In the genomic region with DNA sequence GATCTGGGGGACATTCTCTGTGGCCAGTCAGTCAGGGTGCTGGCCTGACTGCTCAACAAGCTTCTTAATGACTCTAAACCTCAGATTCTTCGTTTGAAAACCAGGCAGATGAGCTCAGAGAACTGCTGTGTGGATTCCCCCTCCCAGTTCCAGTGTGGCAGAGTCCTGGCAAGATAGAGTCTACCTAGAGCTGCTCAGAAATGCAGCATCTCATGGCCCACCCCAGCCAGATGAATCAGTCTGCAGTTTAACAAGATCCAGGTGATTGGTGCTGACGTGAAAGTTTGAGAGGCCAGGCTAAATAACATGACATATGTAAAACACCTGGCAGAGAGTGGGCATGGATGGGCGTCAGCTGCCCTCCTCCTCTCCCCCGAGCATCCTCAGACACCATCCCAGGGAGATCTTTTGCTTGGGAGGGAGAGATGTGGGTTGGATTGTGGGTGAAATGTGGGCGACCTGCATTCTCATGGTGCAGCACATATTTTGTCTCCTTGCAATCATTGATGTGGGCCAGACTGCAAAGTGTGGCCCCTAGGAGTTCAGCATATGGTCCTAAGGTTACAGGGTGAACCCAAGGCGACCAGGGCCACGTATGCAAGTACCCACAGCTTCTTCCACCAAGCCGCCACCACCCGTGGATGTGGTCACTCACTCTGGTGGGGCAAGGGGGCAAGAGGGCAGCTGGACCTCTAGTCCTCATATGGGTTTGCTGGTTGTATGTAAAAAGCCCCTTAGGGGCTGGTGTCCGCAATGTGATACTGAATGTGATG, we compare ENCODE assay signal across 11 cellular contexts. TPM values are rescaled to one million over a fixed set of nuclear protein-coding genes. Genes with fewer than 3 reads are reported as not detected.
A peak's percentile ranks its signal among the peaks of the same experiment; 100 is the strongest.
DNase-seq lines count a peak whose midpoint lies in the region; ATAC-seq and TF ChIP-seq lines count a peak whose summit lies in the region.
"Had no signal": no experiment of that assay in that cellular context is flagged by ENCODE, and none has a peak within 500 bp of the region (broad histone marks: within the 10 kb centered on the region; RNA-seq: fewer than 3 reads in every experiment).

No MANE protein-coding gene starts in this region.

- no TSS peak for BruUV-seq in Panc1 (replicated peaks; lab: Mats Ljungman, UMichigan)

- H3K27ac ChIP-seq in Panc1 (ENCODE audit: low read length) (peak overlapping the region; percentile 71), esophagus squamous epithelium (peak overlapping the region in 3 of 4 donors; percentile 79 to 95 (median 94)), gastrocnemius medialis (peak overlapping the region; percentile 87 to 99 (median 95))
- H3K27ac ChIP-seq: 22Rv1, KMS-11 had no signal

- intact Hi-C loops in Panc1 (cut with micrococcal nuclease; ENCODE audit: unreplicated experiment) (no loop called here), esophagus squamous epithelium (cut with DNase I) (no loop called here), gastrocnemius medialis (cut with DNase I; ENCODE audit: low total_unique reads) (no loop called here), sciatic nerve (cut with DNase I) (no loop called here)

- peaks cover 43% of the 10 kb centered on the region for H3K4me1 Mint-ChIP-seq in T-helper 1 cell treated with Interleukin-12 subunit alpha and Interleukin-12 subunit beta and Interleukin-4 antibody, amounts not matched to agents 30 μg/mL and 1 μg/mL, for 36 hours (ENCODE audit: low read depth)

- no peaks in the 10 kb centered on the region for H3K9me3 Mint-ChIP-seq in T-helper 1 cell treated with Interleukin-12 subunit alpha and Interleukin-12 subunit beta and Interleukin-4 antibody, amounts not matched to agents 30 μg/mL and 1 μg/mL, for 36 hours

- TF ChIP-seq POLR2A in esophagus squamous epithelium (IDR thresholded peaks at IDR 0.05) (no peak), gastrocnemius medialis (IDR thresholded peaks at IDR 0.05) (no peak)

- in situ Hi-C loops in Panc1 (cut with HindIII; ENCODE audit: low pct_unique_long_range_greater_than_20kb, low sequenced_read_pairs) (no loop called here), gastrocnemius medialis (cut with MboI; ENCODE audit: low sequenced_read_pairs in 4 of 4) (no loop called here)

- ATAC-seq in Panc1 = no peak
- no peak for ATAC-seq in gastrocnemius medialis
- no peak for ATAC-seq in sciatic nerve

- H3K9me3 ChIP-seq in Panc1 (ENCODE audit: control insufficient read depth, insufficient read depth, low read depth, low read length) (no peaks in the 10 kb centered on the region), esophagus squamous epithelium (no peaks in the 10 kb centered on the region), gastrocnemius medialis (no peaks in the 10 kb centered on the region)

- peaks cover 55% of the 10 kb centered on the region for H3K4me1 ChIP-seq in Panc1 (ENCODE audit: control insufficient read depth, insufficient read depth, low read length)
- H3K4me1 ChIP-seq in esophagus squamous epithelium = peaks cover 33 to 69% (median 59%) of the 10 kb centered on the region in 3 donors
- H3K4me1 ChIP-seq in gastrocnemius medialis = peaks cover 36 to 37% of the 10 kb centered on the region in 2 donors

- peak overlapping the region; percentile 74 for H3K4me3 Mint-ChIP-seq in T-helper 1 cell treated with Interleukin-12 subunit alpha and Interleukin-12 subunit beta and Interleukin-4 antibody, amounts not matched to agents 30 μg/mL and 1 μg/mL, for 36 hours

- 73 to 75% methylated on average over 4 to 7 of the region's 10 CpGs for WGBS in esophagus squamous epithelium, 2 donors

- no peak for TF ChIP-seq CTCF in Panc1 (IDR thresholded peaks at IDR 0.05)
- TF ChIP-seq CTCF in esophagus squamous epithelium (IDR thresholded peaks at IDR 0.05) = no peak
- TF ChIP-seq CTCF in gastrocnemius medialis (IDR thresholded peaks at IDR 0.05 in 4 of 5, conservative IDR thresholded peaks at IDR 0.05 in 1 of 5) = no peak

- CTCF ChIA-PET in Panc1 (lab: Charles Lee) = no interaction called here

- POLR2A ChIA-PET in Panc1 (lab: Charles Lee) = interaction anchor here (0.6 kb wide), 1 partner anchor 502 kb away, joined by 6 read pairs; no protein-coding TSS in a partner anchor

- DNase-seq in T-helper 1 cell (no peak), Panc1 (ENCODE audit: low read depth, low spot score) (no peak), esophagus squamous epithelium (lab: John Stamatoyannopoulos, UW) (no peak), gastrocnemius medialis (no peak), NCI-H345 (lab: John Stamatoyannopoulos, UW) (no peak), sciatic nerve (ENCODE audit: low spot score) (no peak), HuH-7.5 (ENCODE audit: low spot score) (no peak)
- DNase-seq: stimulated activated CD4-positive, alpha-beta T cell treated with anti-CD3 and anti-CD28 coated beads, Interleukin-12 subunit alpha, Interleukin-12 subunit beta, amount 100 ng/mL, for 4 hours had no signal

- H3K27ac Mint-ChIP-seq in T-helper 1 cell treated with Interleukin-12 subunit alpha and Interleukin-12 subunit beta and Interleukin-4 antibody, amounts not matched to agents 30 μg/mL and 1 μg/mL, for 36 hours = peak overlapping the region; percentile 72

- H3K4me3 ChIP-seq in Panc1 (ENCODE audit: low read depth in 2 of 2, low read length in 2 of 2) (no peak overlapping the region), esophagus squamous epithelium (no peak overlapping the region), gastrocnemius medialis (no peak overlapping the region)

- no peaks in the 10 kb centered on the region for H3K27me3 ChIP-seq in Panc1 (ENCODE audit: control insufficient read depth, insufficient read depth, low read length)
- H3K27me3 ChIP-seq in esophagus squamous epithelium = no peaks in the 10 kb centered on the region
- H3K27me3 ChIP-seq in gastrocnemius medialis = no peaks in the 10 kb centered on the region

- no peaks in the 10 kb centered on the region for H3K36me3 Mint-ChIP-seq in T-helper 1 cell treated with Interleukin-12 subunit alpha and Interleukin-12 subunit beta and Interleukin-4 antibody, amounts not matched to agents 30 μg/mL and 1 μg/mL, for 36 hours (ENCODE audit: low read depth)

- H3K36me3 ChIP-seq in Panc1 (ENCODE audit: control insufficient read depth, insufficient read depth, low read length) (no peaks in the 10 kb centered on the region), esophagus squamous epithelium (no peaks in the 10 kb centered on the region), gastrocnemius medialis (no peaks in the 10 kb centered on the region)

- peaks cover 16% of the 10 kb centered on the region for H3K27me3 Mint-ChIP-seq in T-helper 1 cell treated with Interleukin-12 subunit alpha and Interleukin-12 subunit beta and Interleukin-4 antibody, amounts not matched to agents 30 μg/mL and 1 μg/mL, for 36 hours (ENCODE audit: low read depth)

RNA-seq across cellular contexts. Expression of a gene that starts 19.5 kb away (rescaled TPM):
- 53.1 TPM for total RNA-seq in Panc1 (2021; ENCODE audit: unreplicated experiment)
- 30.5 TPM for polyA plus RNA-seq in Panc1 (2012; ENCODE audit: insufficient read length)
- 10 to 100 TPM in 3 of 4 donors, 1 to 10 TPM in 1; 6.3 to 23.1 (median 17.1) TPM for total RNA-seq in esophagus squamous epithelium
- total RNA-seq in gastrocnemius medialis = 10 to 100 TPM in 3 of 4 donors, 1 to 10 TPM in 1; 4.5 to 44.2 (median 16.4) TPM
- total RNA-seq in sciatic nerve = 144 TPM

RNA-seq across cellular contexts. Expression of a gene that starts 38.1 kb away (rescaled TPM):
- 47.5 TPM for total RNA-seq in Panc1 (2021; ENCODE audit: unreplicated experiment)
- polyA plus RNA-seq in Panc1 (2012; ENCODE audit: insufficient read length) = 40.3 TPM
- 10 to 100 TPM; 18.6 to 32.4 (median 23.0) TPM for total RNA-seq in esophagus squamous epithelium
- total RNA-seq in gastrocnemius medialis = 10 to 100 TPM; 16.6 to 30.0 (median 21.8) TPM
- 59.2 TPM for total RNA-seq in sciatic nerve
